1 cellular context compared by ENCODE assay signal in the genomic region with DNA sequence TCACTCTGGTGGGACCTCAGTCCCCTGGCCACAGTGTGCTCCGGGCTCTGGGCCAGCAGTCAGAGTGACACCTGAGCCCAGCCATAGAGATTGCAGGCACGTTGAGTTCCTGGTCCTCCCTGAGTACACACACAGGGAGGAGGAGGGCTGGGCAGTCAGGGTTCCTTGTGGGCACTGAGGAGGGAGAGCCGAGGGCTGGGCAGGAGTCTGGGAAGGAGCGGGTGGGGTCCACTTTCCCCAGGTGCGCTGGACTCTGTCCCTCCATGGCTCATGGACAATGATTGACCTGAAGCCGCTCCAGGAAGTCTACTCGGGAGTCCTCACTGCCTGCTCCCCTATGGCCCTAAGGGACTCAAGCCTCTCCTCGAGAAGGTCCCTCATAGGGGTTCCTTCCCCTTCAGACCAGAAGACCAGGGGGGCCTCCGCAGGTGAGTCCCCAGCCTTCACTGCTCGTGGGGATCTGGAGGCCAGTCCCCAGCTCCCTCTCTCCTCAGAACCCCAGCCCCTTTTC.
A peak's percentile ranks its signal among the peaks of the same experiment; 100 is the strongest.
TF ChIP-seq lines count a peak whose summit lies in the region.

No MANE protein-coding gene starts in this region.

TF ChIP-seq in HepG2, 621 proteins besides CTCF, POLR2A, EP300 and RAD21 (continues in another document):
- no peak for TF ChIP-seq TEAD2 (CRISPR knock-in tag; IDR thresholded peaks at IDR 0.05)
- TF ChIP-seq RCOR2 (CRISPR knock-in tag; IDR thresholded peaks at IDR 0.05) = 0 out of 2 replicates have a peak, but pooled peaks have one; percentile 19
- peak; percentile 50 for TF ChIP-seq ZNF331 (CRISPR knock-in tag; IDR thresholded peaks at IDR 0.05)
- TF ChIP-seq, protein P1, sequence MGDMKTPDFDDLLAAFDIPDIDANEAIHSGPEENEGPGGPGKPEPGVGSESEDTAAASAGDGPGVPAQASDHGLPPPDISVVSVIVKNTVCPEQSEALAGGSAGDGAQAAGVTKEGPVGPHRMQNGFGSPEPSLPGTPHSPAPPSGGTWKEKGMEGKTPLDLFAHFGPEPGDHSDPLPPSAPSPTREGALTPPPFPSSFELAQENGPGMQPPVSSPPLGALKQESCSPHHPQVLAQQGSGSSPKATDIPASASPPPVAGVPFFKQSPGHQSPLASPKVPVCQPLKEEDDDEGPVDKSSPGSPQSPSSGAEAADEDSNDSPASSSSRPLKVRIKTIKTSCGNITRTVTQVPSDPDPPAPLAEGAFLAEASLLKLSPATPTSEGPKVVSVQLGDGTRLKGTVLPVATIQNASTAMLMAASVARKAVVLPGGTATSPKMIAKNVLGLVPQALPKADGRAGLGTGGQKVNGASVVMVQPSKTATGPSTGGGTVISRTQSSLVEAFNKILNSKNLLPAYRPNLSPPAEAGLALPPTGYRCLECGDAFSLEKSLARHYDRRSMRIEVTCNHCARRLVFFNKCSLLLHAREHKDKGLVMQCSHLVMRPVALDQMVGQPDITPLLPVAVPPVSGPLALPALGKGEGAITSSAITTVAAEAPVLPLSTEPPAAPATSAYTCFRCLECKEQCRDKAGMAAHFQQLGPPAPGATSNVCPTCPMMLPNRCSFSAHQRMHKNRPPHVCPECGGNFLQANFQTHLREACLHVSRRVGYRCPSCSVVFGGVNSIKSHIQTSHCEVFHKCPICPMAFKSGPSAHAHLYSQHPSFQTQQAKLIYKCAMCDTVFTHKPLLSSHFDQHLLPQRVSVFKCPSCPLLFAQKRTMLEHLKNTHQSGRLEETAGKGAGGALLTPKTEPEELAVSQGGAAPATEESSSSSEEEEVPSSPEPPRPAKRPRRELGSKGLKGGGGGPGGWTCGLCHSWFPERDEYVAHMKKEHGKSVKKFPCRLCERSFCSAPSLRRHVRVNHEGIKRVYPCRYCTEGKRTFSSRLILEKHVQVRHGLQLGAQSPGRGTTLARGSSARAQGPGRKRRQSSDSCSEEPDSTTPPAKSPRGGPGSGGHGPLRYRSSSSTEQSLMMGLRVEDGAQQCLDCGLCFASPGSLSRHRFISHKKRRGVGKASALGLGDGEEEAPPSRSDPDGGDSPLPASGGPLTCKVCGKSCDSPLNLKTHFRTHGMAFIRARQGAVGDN (CRISPR knock-in tag; IDR thresholded peaks at IDR 0.05) = peak; percentile 77
- TF ChIP-seq ZNF484 (CRISPR knock-in tag; IDR thresholded peaks at IDR 0.05; ENCODE audit: borderline replicate concordance, low read depth) = no peak
- TF ChIP-seq GPN1 (CRISPR knock-in tag; IDR thresholded peaks at IDR 0.05; ENCODE audit: borderline replicate concordance) = no peak
- TF ChIP-seq, protein P2, sequence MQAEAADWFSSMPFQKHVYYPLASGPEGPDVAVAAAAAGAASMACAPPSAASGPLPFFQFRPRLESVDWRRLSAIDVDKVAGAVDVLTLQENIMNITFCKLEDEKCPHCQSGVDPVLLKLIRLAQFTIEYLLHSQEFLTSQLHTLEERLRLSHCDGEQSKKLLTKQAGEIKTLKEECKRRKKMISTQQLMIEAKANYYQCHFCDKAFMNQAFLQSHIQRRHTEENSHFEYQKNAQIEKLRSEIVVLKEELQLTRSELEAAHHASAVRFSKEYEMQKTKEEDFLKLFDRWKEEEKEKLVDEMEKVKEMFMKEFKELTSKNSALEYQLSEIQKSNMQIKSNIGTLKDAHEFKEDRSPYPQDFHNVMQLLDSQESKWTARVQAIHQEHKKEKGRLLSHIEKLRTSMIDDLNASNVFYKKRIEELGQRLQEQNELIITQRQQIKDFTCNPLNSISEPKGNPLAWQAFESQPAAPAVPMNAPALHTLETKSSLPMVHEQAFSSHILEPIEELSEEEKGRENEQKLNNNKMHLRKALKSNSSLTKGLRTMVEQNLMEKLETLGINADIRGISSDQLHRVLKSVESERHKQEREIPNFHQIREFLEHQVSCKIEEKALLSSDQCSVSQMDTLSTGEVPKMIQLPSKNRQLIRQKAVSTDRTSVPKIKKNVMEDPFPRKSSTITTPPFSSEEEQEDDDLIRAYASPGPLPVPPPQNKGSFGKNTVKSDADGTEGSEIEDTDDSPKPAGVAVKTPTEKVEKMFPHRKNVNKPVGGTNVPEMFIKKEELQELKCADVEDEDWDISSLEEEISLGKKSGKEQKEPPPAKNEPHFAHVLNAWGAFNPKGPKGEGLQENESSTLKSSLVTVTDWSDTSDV (CRISPR knock-in tag; IDR thresholded peaks at IDR 0.05) = no peak
- peak; percentile 79 for TF ChIP-seq NFYC (CRISPR knock-in tag; IDR thresholded peaks at IDR 0.05)
- TF ChIP-seq, protein P3, sequence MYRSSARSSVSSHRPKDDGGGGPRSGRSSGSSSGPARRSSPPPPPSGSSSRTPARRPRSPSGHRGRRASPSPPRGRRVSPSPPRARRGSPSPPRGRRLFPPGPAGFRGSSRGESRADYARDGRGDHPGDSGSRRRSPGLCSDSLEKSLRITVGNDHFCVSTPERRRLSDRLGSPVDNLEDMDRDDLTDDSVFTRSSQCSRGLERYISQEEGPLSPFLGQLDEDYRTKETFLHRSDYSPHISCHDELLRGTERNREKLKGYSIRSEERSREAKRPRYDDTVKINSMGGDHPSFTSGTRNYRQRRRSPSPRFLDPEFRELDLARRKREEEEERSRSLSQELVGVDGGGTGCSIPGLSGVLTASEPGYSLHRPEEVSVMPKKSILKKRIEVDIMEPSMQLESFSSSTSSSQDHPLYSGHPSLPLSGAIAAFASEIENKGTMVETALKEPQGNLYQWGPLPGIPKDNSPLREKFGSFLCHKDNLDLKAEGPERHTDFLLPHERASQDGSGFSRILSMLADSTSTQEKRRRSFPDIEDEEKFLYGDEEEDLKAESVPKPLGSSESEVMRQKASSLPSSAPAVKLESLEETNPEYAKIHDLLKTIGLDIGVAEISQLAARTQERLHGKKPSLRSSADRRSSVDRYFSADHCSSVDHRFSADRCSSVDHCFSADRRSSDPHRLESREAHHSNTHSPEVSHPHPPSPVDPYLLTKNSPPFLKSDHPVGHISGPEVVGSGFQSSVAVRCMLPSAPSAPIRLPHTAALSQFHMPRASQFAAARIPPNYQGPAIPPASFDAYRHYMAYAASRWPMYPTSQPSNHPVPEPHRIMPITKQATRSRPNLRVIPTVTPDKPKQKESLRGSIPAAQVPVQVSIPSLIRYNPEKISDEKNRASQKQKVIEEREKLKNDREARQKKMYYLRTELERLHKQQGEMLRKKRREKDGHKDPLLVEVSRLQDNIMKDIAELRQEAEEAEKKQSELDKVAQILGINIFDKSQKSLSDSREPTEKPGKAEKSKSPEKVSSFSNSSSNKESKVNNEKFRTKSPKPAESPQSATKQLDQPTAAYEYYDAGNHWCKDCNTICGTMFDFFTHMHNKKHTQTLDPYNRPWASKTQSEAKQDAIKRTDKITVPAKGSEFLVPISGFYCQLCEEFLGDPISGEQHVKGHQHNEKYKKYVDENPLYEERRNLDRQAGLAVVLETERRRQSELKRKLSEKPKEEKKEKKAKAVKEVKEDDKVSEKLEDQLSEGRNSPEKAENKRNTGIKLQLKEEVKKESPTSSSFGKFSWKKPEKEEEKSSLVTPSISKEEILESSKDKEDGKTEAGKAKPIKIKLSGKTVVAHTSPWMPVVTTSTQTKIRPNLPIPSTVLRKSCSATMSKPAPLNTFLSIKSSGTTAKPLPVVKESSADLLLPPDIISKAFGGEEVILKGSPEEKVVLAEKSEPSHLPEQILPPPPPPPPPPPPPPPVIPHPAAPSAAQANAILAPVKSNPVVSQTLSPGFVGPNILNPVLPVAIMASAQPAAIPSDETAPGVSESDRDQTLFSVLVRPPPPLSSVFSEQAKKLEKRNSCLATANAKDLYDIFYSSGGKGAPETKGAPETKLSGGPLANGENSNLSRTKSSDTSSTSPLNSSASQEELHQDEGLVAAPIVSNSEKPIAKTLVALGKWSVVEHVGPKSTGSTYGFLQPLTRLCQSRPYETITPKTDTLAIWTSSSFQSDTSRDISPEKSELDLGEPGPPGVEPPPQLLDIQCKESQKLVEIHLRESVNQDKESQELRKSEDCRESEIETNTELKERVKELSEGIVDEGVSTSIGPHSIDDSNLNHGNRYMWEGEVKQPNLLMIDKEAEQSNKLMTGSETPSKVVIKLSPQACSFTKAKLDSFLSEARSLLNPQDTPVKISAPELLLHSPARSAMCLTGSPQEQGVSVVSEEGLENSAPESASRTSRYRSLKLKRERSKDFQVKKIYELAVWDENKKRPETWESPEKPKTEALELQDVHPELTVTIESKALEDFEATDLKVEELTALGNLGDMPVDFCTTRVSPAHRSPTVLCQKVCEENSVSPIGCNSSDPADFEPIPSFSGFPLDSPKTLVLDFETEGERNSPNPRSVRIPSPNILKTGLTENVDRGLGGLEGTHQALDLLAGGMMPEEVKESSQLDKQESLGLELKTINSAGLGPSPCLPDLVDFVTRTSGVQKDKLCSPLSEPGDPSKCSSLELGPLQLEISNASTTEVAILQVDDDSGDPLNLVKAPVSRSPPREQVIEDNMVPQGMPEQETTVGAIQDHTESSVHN (CRISPR knock-in tag; IDR thresholded peaks at IDR 0.05) = no peak
- TF ChIP-seq ZFP36L2 (CRISPR knock-in tag; IDR thresholded peaks at IDR 0.05) = no peak
- TF ChIP-seq, protein P4, sequence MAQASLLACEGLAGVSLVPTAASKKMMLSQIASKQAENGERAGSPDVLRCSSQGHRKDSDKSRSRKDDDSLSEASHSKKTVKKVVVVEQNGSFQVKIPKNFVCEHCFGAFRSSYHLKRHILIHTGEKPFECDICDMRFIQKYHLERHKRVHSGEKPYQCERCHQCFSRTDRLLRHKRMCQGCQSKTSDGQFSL (CRISPR knock-in tag; IDR thresholded peaks at IDR 0.05) = no peak
- TF ChIP-seq REXO4 (CRISPR knock-in tag; IDR thresholded peaks at IDR 0.05; ENCODE audit: borderline replicate concordance) = no peak
- TF ChIP-seq ZNF354B (CRISPR knock-in tag; IDR thresholded peaks at IDR 0.05) = no peak
- no peak for TF ChIP-seq ASH2L (IDR thresholded peaks at IDR 0.05; ENCODE audit: insufficient read length, low read depth, low read length)
- TF ChIP-seq RFX3 (CRISPR knock-in tag; IDR thresholded peaks at IDR 0.05) = no peak
- no peak for TF ChIP-seq IKZF4 (CRISPR knock-in tag; IDR thresholded peaks at IDR 0.05; ENCODE audit: borderline replicate concordance, low read depth, not compliant biosample characterization)
- peak; percentile 40; the same call in 1 of the 2 replicates for TF ChIP-seq SP5 (CRISPR knock-in tag; IDR thresholded peaks at IDR 0.05; ENCODE audit: borderline replicate concordance, low read depth)
- TF ChIP-seq, protein P5, sequence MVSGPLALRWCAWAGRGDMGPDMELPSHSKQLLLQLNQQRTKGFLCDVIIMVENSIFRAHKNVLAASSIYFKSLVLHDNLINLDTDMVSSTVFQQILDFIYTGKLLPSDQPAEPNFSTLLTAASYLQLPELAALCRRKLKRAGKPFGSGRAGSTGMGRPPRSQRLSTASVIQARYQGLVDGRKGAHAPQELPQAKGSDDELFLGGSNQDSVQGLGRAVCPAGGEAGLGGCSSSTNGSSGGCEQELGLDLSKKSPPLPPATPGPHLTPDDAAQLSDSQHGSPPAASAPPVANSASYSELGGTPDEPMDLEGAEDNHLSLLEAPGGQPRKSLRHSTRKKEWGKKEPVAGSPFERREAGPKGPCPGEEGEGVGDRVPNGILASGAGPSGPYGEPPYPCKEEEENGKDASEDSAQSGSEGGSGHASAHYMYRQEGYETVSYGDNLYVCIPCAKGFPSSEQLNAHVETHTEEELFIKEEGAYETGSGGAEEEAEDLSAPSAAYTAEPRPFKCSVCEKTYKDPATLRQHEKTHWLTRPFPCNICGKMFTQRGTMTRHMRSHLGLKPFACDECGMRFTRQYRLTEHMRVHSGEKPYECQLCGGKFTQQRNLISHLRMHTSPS (CRISPR knock-in tag; IDR thresholded peaks at IDR 0.05; ENCODE audit: low read depth) = peak; percentile 65; the same call in 1 of the 2 replicates
- TF ChIP-seq THAP11 (CRISPR knock-in tag; IDR thresholded peaks at IDR 0.05) = peak; percentile 57; the same call in 1 of the 2 replicates
- 0 out of 2 replicates have a peak, but pooled peaks have one; percentile 46 for TF ChIP-seq ZNF383 (CRISPR knock-in tag; IDR thresholded peaks at IDR 0.05; ENCODE audit: borderline replicate concordance)
- TF ChIP-seq, protein P6, sequence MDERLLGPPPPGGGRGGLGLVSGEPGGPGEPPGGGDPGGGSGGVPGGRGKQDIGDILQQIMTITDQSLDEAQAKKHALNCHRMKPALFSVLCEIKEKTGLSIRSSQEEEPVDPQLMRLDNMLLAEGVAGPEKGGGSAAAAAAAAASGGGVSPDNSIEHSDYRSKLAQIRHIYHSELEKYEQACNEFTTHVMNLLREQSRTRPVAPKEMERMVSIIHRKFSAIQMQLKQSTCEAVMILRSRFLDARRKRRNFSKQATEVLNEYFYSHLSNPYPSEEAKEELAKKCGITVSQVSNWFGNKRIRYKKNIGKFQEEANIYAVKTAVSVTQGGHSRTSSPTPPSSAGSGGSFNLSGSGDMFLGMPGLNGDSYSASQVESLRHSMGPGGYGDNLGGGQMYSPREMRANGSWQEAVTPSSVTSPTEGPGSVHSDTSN (CRISPR knock-in tag; IDR thresholded peaks at IDR 0.05) = peak; percentile 87
- no peak for TF ChIP-seq YEATS4 (CRISPR knock-in tag; IDR thresholded peaks at IDR 0.05; ENCODE audit: borderline replicate concordance)
- peak; percentile 79; the same call in 1 of the 2 replicates for TF ChIP-seq ELF3 (CRISPR knock-in tag; IDR thresholded peaks at IDR 0.05)
- no peak for TF ChIP-seq PHF20 (CRISPR knock-in tag; IDR thresholded peaks at IDR 0.05)
- no peak for TF ChIP-seq ZNF225 (CRISPR knock-in tag; IDR thresholded peaks at IDR 0.05)
- no peak for TF ChIP-seq ADNP (CRISPR knock-in tag; IDR thresholded peaks at IDR 0.05)
- TF ChIP-seq RAD51 (IDR thresholded peaks at IDR 0.05; ENCODE audit: borderline replicate concordance) = no peak
- TF ChIP-seq, protein P7, sequence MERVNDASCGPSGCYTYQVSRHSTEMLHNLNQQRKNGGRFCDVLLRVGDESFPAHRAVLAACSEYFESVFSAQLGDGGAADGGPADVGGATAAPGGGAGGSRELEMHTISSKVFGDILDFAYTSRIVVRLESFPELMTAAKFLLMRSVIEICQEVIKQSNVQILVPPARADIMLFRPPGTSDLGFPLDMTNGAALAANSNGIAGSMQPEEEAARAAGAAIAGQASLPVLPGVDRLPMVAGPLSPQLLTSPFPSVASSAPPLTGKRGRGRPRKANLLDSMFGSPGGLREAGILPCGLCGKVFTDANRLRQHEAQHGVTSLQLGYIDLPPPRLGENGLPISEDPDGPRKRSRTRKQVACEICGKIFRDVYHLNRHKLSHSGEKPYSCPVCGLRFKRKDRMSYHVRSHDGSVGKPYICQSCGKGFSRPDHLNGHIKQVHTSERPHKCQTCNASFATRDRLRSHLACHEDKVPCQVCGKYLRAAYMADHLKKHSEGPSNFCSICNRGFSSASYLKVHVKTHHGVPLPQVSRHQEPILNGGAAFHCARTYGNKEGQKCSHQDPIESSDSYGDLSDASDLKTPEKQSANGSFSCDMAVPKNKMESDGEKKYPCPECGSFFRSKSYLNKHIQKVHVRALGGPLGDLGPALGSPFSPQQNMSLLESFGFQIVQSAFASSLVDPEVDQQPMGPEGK (CRISPR knock-in tag; IDR thresholded peaks at IDR 0.05) = peak; percentile 71; the same call in 1 of the 2 replicates
- TF ChIP-seq MED8 (CRISPR knock-in tag; IDR thresholded peaks at IDR 0.05; ENCODE audit: insufficient replicate concordance) = no peak
